Comparison of ENCODE assay signal across 13 cellular contexts in genomic region chr1:248565530-248566373, GRCh38. TPM values are rescaled to one million over a fixed set of nuclear protein-coding genes. Genes with fewer than 3 reads are reported as not detected.
DNase-seq lines count a peak whose midpoint lies in the region; ATAC-seq lines count a peak whose summit lies in the region.
"Not testable (repeated sequence)": the region's sequence is repeated elsewhere in the genome, so short reads cannot be mapped to it uniquely, and the experiment has no call there.
"Had no signal": no experiment of that assay in that cellular context is flagged by ENCODE, and none has a peak within 500 bp of the region (broad histone marks: within the 10 kb centered on the region; RNA-seq: fewer than 3 reads in every experiment).

No MANE protein-coding gene starts in this region.

- H3K4me3 Mint-ChIP-seq in IgD-negative memory B cell, result peak overlapping the region; percentile 9 to 74 (median 44)
- H3K4me3 Mint-ChIP-seq in activated naive CD8-positive, alpha-beta T cell treated with anti-CD3 and anti-CD28 coated beads, Interleukin-2, amount 10 ng/mL, durations not matched to agents 7 days and 5 days, result peak overlapping the region; percentile 84
- H3K4me3 Mint-ChIP-seq in stimulated activated effector memory CD8-positive, alpha-beta T cell treated with anti-CD3 and anti-CD28 coated beads, Interleukin-12 subunit alpha, Interleukin-12 subunit beta, amount 100 ng/mL, for 72 hours, result peak overlapping the region; percentile 46

- not testable (repeated sequence) for H3K4me1 Mint-ChIP-seq in IgD-negative memory B cell; activated naive CD8-positive, alpha-beta T cell treated with anti-CD3 and anti-CD28 coated beads, Interleukin-2, amount 10 ng/mL, durations not matched to agents 7 days and 5 days; stimulated activated effector memory CD8-positive, alpha-beta T cell treated with anti-CD3 and anti-CD28 coated beads, Interleukin-12 subunit alpha, Interleukin-12 subunit beta, amount 100 ng/mL, for 72 hours

- ATAC-seq in GM18499 (IDR thresholded peaks at IDR 0.05; ENCODE audit: insufficient read depth, unreplicated experiment) (peak; percentile 54), GM19397 (IDR thresholded peaks at IDR 0.05; ENCODE audit: unreplicated experiment) (peak; percentile 63), HG02588 (IDR thresholded peaks at IDR 0.05; ENCODE audit: unreplicated experiment) (peak; percentile 71), HG03097 (IDR thresholded peaks at IDR 0.05; ENCODE audit: low FRiP score, unreplicated experiment) (peak; percentile 69)
- ATAC-seq in activated naive CD8-positive, alpha-beta T cell treated with anti-CD3 and anti-CD28 coated beads, Interleukin-2, amount 10 ng/mL, durations not matched to agents 7 days and 5 days (ENCODE audit: low read depth), result peak; percentile 97
- ATAC-seq in stimulated activated effector memory CD8-positive, alpha-beta T cell treated with anti-CD3 and anti-CD28 coated beads, Interleukin-12 subunit alpha, Interleukin-12 subunit beta, amount 100 ng/mL, for 72 hours, result peak; percentile 79

- H3K9me3 Mint-ChIP-seq in IgD-negative memory B cell; activated naive CD8-positive, alpha-beta T cell treated with anti-CD3 and anti-CD28 coated beads, Interleukin-2, amount 10 ng/mL, durations not matched to agents 7 days and 5 days; stimulated activated effector memory CD8-positive, alpha-beta T cell treated with anti-CD3 and anti-CD28 coated beads, Interleukin-12 subunit alpha, Interleukin-12 subunit beta, amount 100 ng/mL, for 72 hours: not testable (repeated sequence)

- H3K27ac Mint-ChIP-seq in IgD-negative memory B cell, result peak overlapping the region in 1 of 3 donors; percentile 78
- H3K27ac Mint-ChIP-seq in activated naive CD8-positive, alpha-beta T cell treated with anti-CD3 and anti-CD28 coated beads, Interleukin-2, amount 10 ng/mL, durations not matched to agents 7 days and 5 days, result peak overlapping the region; percentile 91
- peak overlapping the region; percentile 8 for H3K27ac Mint-ChIP-seq in stimulated activated effector memory CD8-positive, alpha-beta T cell treated with anti-CD3 and anti-CD28 coated beads, Interleukin-12 subunit alpha, Interleukin-12 subunit beta, amount 100 ng/mL, for 72 hours

- POLR2A ChIA-PET in activated naive CD8-positive, alpha-beta T cell treated with anti-CD3 and anti-CD28 coated beads, Interleukin-2, amount 10 ng/mL, durations not matched to agents 7 days and 5 days (lab: Charles Lee), result not testable (repeated sequence)

- H3K27me3 Mint-ChIP-seq in IgD-negative memory B cell; activated naive CD8-positive, alpha-beta T cell treated with anti-CD3 and anti-CD28 coated beads, Interleukin-2, amount 10 ng/mL, durations not matched to agents 7 days and 5 days: not testable (repeated sequence)

- peak; percentile 3 to 14 for DNase-seq in activated CD4-positive, alpha-beta T cell treated with anti-CD3 and anti-CD28 coated beads, Interleukin-2, amount 50 U/mL, for 48 hours
- not testable (repeated sequence) for DNase-seq in activated naive CD8-positive, alpha-beta T cell treated with anti-CD3 and anti-CD28 coated beads, Interleukin-2, amount 10 ng/mL, durations not matched to agents 7 days and 5 days
- DNase-seq in stimulated activated effector memory CD8-positive, alpha-beta T cell treated with anti-CD3 and anti-CD28 coated beads, Interleukin-12 subunit alpha, Interleukin-12 subunit beta, amount 100 ng/mL, for 72 hours (ENCODE audit: low spot score in 2 of 2), result peak in 1 of 2 donors; percentile 47

- not testable (repeated sequence) for H3K36me3 Mint-ChIP-seq in IgD-negative memory B cell; activated naive CD8-positive, alpha-beta T cell treated with anti-CD3 and anti-CD28 coated beads, Interleukin-2, amount 10 ng/mL, durations not matched to agents 7 days and 5 days; stimulated activated effector memory CD8-positive, alpha-beta T cell treated with anti-CD3 and anti-CD28 coated beads, Interleukin-12 subunit alpha, Interleukin-12 subunit beta, amount 100 ng/mL, for 72 hours

RNA-seq across cellular contexts. Expression of gene OR2T29, which starts 3.2 kb away (rescaled TPM):
- not detected for polyA plus RNA-seq in IgD-negative memory B cell
- not detected for total RNA-seq in activated naive CD8-positive, alpha-beta T cell treated with anti-CD3 and anti-CD28 coated beads, Interleukin-2, amount 10 ng/mL, durations not matched to agents 7 days and 5 days
- total RNA-seq: esophagus squamous epithelium, HT1080, lung microvascular endothelial cell, neural crest cell, Right ventricle myocardium superior had no signal

RNA-seq across cellular contexts. Expression of gene OR2T34, which starts 8.8 kb away (rescaled TPM):
- not detected for polyA plus RNA-seq in IgD-negative memory B cell
- not detected for total RNA-seq in activated naive CD8-positive, alpha-beta T cell treated with anti-CD3 and anti-CD28 coated beads, Interleukin-2, amount 10 ng/mL, durations not matched to agents 7 days and 5 days
- total RNA-seq: esophagus squamous epithelium, HT1080, lung microvascular endothelial cell, neural crest cell, Right ventricle myocardium superior had no signal

RNA-seq across cellular contexts. Expression of gene OR2T10, which starts 31.7 kb away (rescaled TPM):
- polyA plus RNA-seq in IgD-negative memory B cell, result 0.39 TPM
- total RNA-seq in activated naive CD8-positive, alpha-beta T cell treated with anti-CD3 and anti-CD28 coated beads, Interleukin-2, amount 10 ng/mL, durations not matched to agents 7 days and 5 days, result not detected
- total RNA-seq: esophagus squamous epithelium, HT1080, lung microvascular endothelial cell, neural crest cell, Right ventricle myocardium superior had no signal

RNA-seq across cellular contexts. Expression of gene OR2G6, which starts 57.9 kb away (rescaled TPM):
- polyA plus RNA-seq in IgD-negative memory B cell, result not detected
- not detected for total RNA-seq in activated naive CD8-positive, alpha-beta T cell treated with anti-CD3 and anti-CD28 coated beads, Interleukin-2, amount 10 ng/mL, durations not matched to agents 7 days and 5 days
- total RNA-seq: esophagus squamous epithelium, HT1080, lung microvascular endothelial cell, neural crest cell, Right ventricle myocardium superior had no signal
